In the genomic region with DNA sequence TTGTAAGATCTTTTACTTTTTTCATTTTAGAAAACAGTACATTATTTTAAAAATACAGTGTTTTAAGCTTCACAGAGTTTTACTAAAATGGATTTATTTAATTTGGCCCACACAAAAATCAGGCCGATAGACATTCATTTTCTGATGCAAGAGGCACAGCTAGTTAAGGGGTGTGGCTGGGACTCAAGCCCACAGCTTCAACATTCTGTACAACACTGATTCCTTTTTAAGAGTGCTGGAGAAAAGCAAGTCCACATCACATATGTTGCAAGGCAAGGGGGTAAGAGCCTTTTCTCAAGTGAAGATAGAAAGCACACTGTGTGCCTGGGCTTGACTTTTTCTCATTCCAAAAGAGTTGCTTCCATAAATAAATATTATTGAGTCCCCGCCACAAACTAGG, we compare ENCODE assay signal across 27 cellular contexts.
A peak's percentile ranks its signal among the peaks of the same experiment; 100 is the strongest.
DNase-seq lines count a peak whose midpoint lies in the region; ATAC-seq, FAIRE-seq and TF ChIP-seq lines count a peak whose summit lies in the region.
"Had no signal": no experiment of that assay in that cellular context is flagged by ENCODE, and none has a peak within 500 bp of the region (broad histone marks: within the 10 kb centered on the region; RNA-seq: fewer than 3 reads in every experiment).

No MANE protein-coding gene starts in this region.

- peak overlapping the region; percentile 43 for H3K27ac Mint-ChIP-seq in astrocyte (ENCODE audit: unreplicated experiment)
- H3K27ac Mint-ChIP-seq: activated naive CD8-positive, alpha-beta T cell treated with anti-CD3 and anti-CD28 coated beads, Interleukin-2, amount 10 ng/mL, durations not matched to agents 7 days and 5 days; CD14-positive monocyte; immature natural killer cell; natural killer cell; stimulated activated naive B cell treated with anti-CD40 and anti-IgM and Interleukin-4, amounts not matched to agents 10 μg/mL and 1 μg/mL and 100 μg/mL, for 72 hours had no signal

- no peaks in the 10 kb centered on the region for H4K20me1 ChIP-seq in astrocyte (ENCODE audit: insufficient read depth, low read length)

- ATAC-seq in lung (ENCODE audit: insufficient read depth, low FRiP score) (no peak), HG02973 (IDR thresholded peaks at IDR 0.05; ENCODE audit: unreplicated experiment) (no peak)
- ATAC-seq: natural killer cell; stimulated activated naive B cell treated with anti-CD40 and anti-IgM and Interleukin-4, amounts not matched to agents 10 μg/mL and 1 μg/mL and 100 μg/mL, for 72 hours had no signal

- no peak overlapping the region for H3K9ac ChIP-seq in astrocyte (ENCODE audit: low read length)
- H3K9ac ChIP-seq: KMS-11 had no signal

- H3K4me3 ChIP-seq in AG10803 (ENCODE audit: low read length) (no peak overlapping the region), astrocyte (ENCODE audit: insufficient read depth, low read depth, low read length) (no peak overlapping the region), lung (no peak overlapping the region)
- H3K4me3 ChIP-seq: HAP-1, suprapubic skin had no signal

- H3K4me1 ChIP-seq in astrocyte (ENCODE audit: insufficient read depth, low read length), result no peaks in the 10 kb centered on the region
- no peaks in the 10 kb centered on the region for H3K4me1 ChIP-seq in lung (ENCODE audit: control insufficient read depth in 2 of 2, insufficient read depth in 2 of 2, low read length in 2 of 2)
- H3K4me1 ChIP-seq: HAP-1, suprapubic skin had no signal

- H3K27ac ChIP-seq in astrocyte (ENCODE audit: low read depth, low read length) (no peak overlapping the region), lung (ENCODE audit: low read depth in 1 of 2, low read length in 1 of 2) (no peak overlapping the region)
- H3K27ac ChIP-seq: KMS-11, suprapubic skin, WERI-Rb-1 had no signal

- H3K79me2 ChIP-seq in astrocyte (ENCODE audit: insufficient read depth, low read length), result no peaks in the 10 kb centered on the region

- no peaks in the 10 kb centered on the region for H3K27me3 Mint-ChIP-seq in astrocyte (ENCODE audit: low read depth, unreplicated experiment)
- H3K27me3 Mint-ChIP-seq: activated naive CD8-positive, alpha-beta T cell treated with anti-CD3 and anti-CD28 coated beads, Interleukin-2, amount 10 ng/mL, durations not matched to agents 7 days and 5 days had no signal

- no peak overlapping the region for H2AFZ ChIP-seq in astrocyte (ENCODE audit: low read depth, low read length)

- TF ChIP-seq CTCF in AG10803 (conservative IDR thresholded peaks at IDR 0.05; ENCODE audit: low read length) (no peak), astrocyte (IDR thresholded peaks at IDR 0.05; ENCODE audit: insufficient read depth, low read depth, low read length) (no peak), lung (IDR thresholded peaks at IDR 0.05; ENCODE audit: control extremely low read depth, extremely low read depth) (no peak)

- H3K4me3 Mint-ChIP-seq in astrocyte (ENCODE audit: unreplicated experiment), result no peak overlapping the region
- H3K4me3 Mint-ChIP-seq: activated naive CD8-positive, alpha-beta T cell treated with anti-CD3 and anti-CD28 coated beads, Interleukin-2, amount 10 ng/mL, durations not matched to agents 7 days and 5 days; CD14-positive monocyte; immature natural killer cell; natural killer cell; stimulated activated naive B cell treated with anti-CD40 and anti-IgM and Interleukin-4, amounts not matched to agents 10 μg/mL and 1 μg/mL and 100 μg/mL, for 72 hours had no signal

- no peaks in the 10 kb centered on the region for H3K36me3 ChIP-seq in astrocyte (ENCODE audit: insufficient read depth, low read length)
- peaks cover 0 to 5% of the 10 kb centered on the region in 2 donors for H3K36me3 ChIP-seq in lung (ENCODE audit: control insufficient read depth in 2 of 2, insufficient read depth in 2 of 2, low read length in 2 of 2)
- H3K36me3 ChIP-seq: HAP-1, WERI-Rb-1 had no signal

- FAIRE-seq in astrocyte (lab: Jason Lieb, UNC), result no peak
- FAIRE-seq: HTR-8/SVneo had no signal

- H3K4me2 ChIP-seq in astrocyte (ENCODE audit: low read length), result no peak overlapping the region
- H3K4me2 ChIP-seq: KMS-11 had no signal

- H3K9me3 ChIP-seq in astrocyte (ENCODE audit: insufficient read depth, low read depth, low read length) (no peaks in the 10 kb centered on the region), lung (ENCODE audit: control insufficient read depth in 2 of 2, insufficient read depth in 1 of 2, low read length in 1 of 2) (no peaks in the 10 kb centered on the region)
- H3K9me3 ChIP-seq: HAP-1, suprapubic skin had no signal

- 65 to 82% methylated on average over 2 of the region's 2 CpGs for WGBS in lung, 2 donors

- no peaks in the 10 kb centered on the region for H3K36me3 Mint-ChIP-seq in astrocyte (ENCODE audit: low read depth, unreplicated experiment)
- H3K36me3 Mint-ChIP-seq: stimulated activated naive B cell treated with anti-CD40 and anti-IgM and Interleukin-4, amounts not matched to agents 10 μg/mL and 1 μg/mL and 100 μg/mL, for 72 hours had no signal

- H3K4me1 Mint-ChIP-seq in astrocyte (ENCODE audit: low read depth, unreplicated experiment), result peaks cover 5% of the 10 kb centered on the region
- H3K4me1 Mint-ChIP-seq: activated naive CD8-positive, alpha-beta T cell treated with anti-CD3 and anti-CD28 coated beads, Interleukin-2, amount 10 ng/mL, durations not matched to agents 7 days and 5 days; stimulated activated naive B cell treated with anti-CD40 and anti-IgM and Interleukin-4, amounts not matched to agents 10 μg/mL and 1 μg/mL and 100 μg/mL, for 72 hours had no signal

- no peaks in the 10 kb centered on the region for H3K27me3 ChIP-seq in astrocyte (ENCODE audit: insufficient read depth, low read length)
- H3K27me3 ChIP-seq in lung (ENCODE audit: control insufficient read depth, insufficient read depth), result no peaks in the 10 kb centered on the region
- H3K27me3 ChIP-seq: suprapubic skin had no signal

- peak; percentile 54 for DNase-seq in AG10803 (ENCODE audit: low read depth)
- DNase-seq in astrocyte (ENCODE audit: low read depth), result no peak
- DNase-seq in fibroblast of the conjunctiva (ENCODE audit: low read depth), result peak; percentile 67
- DNase-seq in lung (ENCODE audit: low spot score), result peak; percentile 36
- DNase-seq in hippocampal formation (lab: John Stamatoyannopoulos, UW), result no peak
- DNase-seq in RKO (ENCODE audit: low spot score), result no peak
- DNase-seq in OCI-M2 (lab: John Stamatoyannopoulos, UW; ENCODE audit: unreplicated experiment), result no peak
- DNase-seq: activated CD4-positive, alpha-beta T cell treated with anti-CD3 and anti-CD28 coated beads for 48 hours; activated effector memory CD4-positive, alpha-beta T cell treated with anti-CD3 and anti-CD28 coated beads, Interleukin-2, amount 50 U/mL, for 16 hours; activated naive CD8-positive, alpha-beta T cell treated with anti-CD3 and anti-CD28 coated beads, Interleukin-2, amount 10 ng/mL, durations not matched to agents 7 days and 5 days; activated T-cell treated with anti-CD3 and anti-CD28 coated beads, Interleukin-2, amount 50 U/mL, for 1 hour; hypothalamus; immature natural killer cell; natural killer cell; NCI-H1436 treated with DMSO at 0.1 percent for 48 hours; NCI-H446; retina; SIG-M5; stimulated activated naive B cell treated with anti-CD40 and anti-IgM and Interleukin-4, amounts not matched to agents 10 μg/mL and 1 μg/mL and 100 μg/mL, for 72 hours; T-helper 9 cell; WERI-Rb-1 had no signal

- H3K9me3 Mint-ChIP-seq in astrocyte (ENCODE audit: unreplicated experiment), result no peaks in the 10 kb centered on the region
- H3K9me3 Mint-ChIP-seq: activated naive CD8-positive, alpha-beta T cell treated with anti-CD3 and anti-CD28 coated beads, Interleukin-2, amount 10 ng/mL, durations not matched to agents 7 days and 5 days; natural killer cell; stimulated activated naive B cell treated with anti-CD40 and anti-IgM and Interleukin-4, amounts not matched to agents 10 μg/mL and 1 μg/mL and 100 μg/mL, for 72 hours had no signal

Comparison
In these comparisons a context has a peak if more than half of its experiments do, and no peak if none do; other contexts are left out.
1. DNase-seq: peak in AG10803 (single experiment), fibroblast of the conjunctiva (single experiment) and lung (single experiment); none in astrocyte (single experiment), hippocampal formation (0 of 2), RKO (single experiment) and OCI-M2 (single experiment).